Comparison of ENCODE assay signal across 1 cellular context in genomic region chr17:1724869-1725641, GRCh38.
TF ChIP-seq lines count a peak whose summit lies in the region.

No MANE protein-coding gene starts in this region.

TF ChIP-seq in endothelial cell of umbilical vein, 7 proteins besides CTCF, POLR2A, EP300 and RAD21:
- TF ChIP-seq EZH2 (IDR thresholded peaks at IDR 0.05; ENCODE audit: borderline replicate concordance, low read depth, low read length, severe bottlenecking) (no peak), MYC (IDR thresholded peaks at IDR 0.05; ENCODE audit: low read depth, low read length) (no peak), MAX (IDR thresholded peaks at IDR 0.05; ENCODE audit: insufficient read depth, insufficient read length) (no peak), JUN (IDR thresholded peaks at IDR 0.05; ENCODE audit: borderline replicate concordance, insufficient read depth, insufficient read length, low read depth) (no peak), GATA2 (IDR thresholded peaks at IDR 0.05; ENCODE audit: insufficient read depth, insufficient read length, low read depth, low read length) (no peak), POLR2AphosphoS5 (IDR thresholded peaks at IDR 0.05; ENCODE audit: insufficient read depth, low read depth, low read length) (no peak), FOS (IDR thresholded peaks at IDR 0.05; ENCODE audit: borderline replicate concordance, insufficient read depth, low read length) (no peak)
